29 cellular contexts compared by ENCODE assay signal in genomic region chr6:100862063-100862462, GRCh38.
"Had no signal": no experiment of that assay in that cellular context is flagged by ENCODE, and none has a peak within 500 bp of the region (broad histone marks: within the 10 kb centered on the region; RNA-seq: fewer than 3 reads in every experiment).

No MANE protein-coding gene starts in this region.

- H3K4me1 Mint-ChIP-seq: stimulated activated effector memory CD8-positive, alpha-beta T cell treated with anti-CD3 and anti-CD28 coated beads, Interleukin-12 subunit alpha, Interleukin-12 subunit beta, amount 100 ng/mL, for 72 hours; stimulated activated memory B cell treated with anti-CD40 and anti-IgM and Interleukin-4, amounts not matched to agents 10 μg/mL and 1 μg/mL and 100 μg/mL, for 72 hours; stimulated activated naive B cell treated with anti-CD40 and anti-IgM and Interleukin-4, amounts not matched to agents 10 μg/mL and 1 μg/mL and 100 μg/mL, for 72 hours; stimulated activated naive CD8-positive, alpha-beta T cell treated with anti-CD3 and anti-CD28 coated beads, Interleukin-15, amount 100 ng/mL, for 72 hours had no signal

- H3K27ac Mint-ChIP-seq: stimulated activated effector memory CD8-positive, alpha-beta T cell treated with anti-CD3 and anti-CD28 coated beads, Interleukin-12 subunit alpha, Interleukin-12 subunit beta, amount 100 ng/mL, for 72 hours; stimulated activated memory B cell treated with anti-CD40 and anti-IgM and Interleukin-4, amounts not matched to agents 10 μg/mL and 1 μg/mL and 100 μg/mL, for 72 hours; stimulated activated naive B cell treated with anti-CD40 and anti-IgM and Interleukin-4, amounts not matched to agents 10 μg/mL and 1 μg/mL and 100 μg/mL, for 72 hours; stimulated activated naive CD8-positive, alpha-beta T cell treated with anti-CD3 and anti-CD28 coated beads, Interleukin-15, amount 100 ng/mL, for 72 hours; stimulated activated naive CD8-positive, alpha-beta T cell treated with anti-CD3 and anti-CD28 coated beads, Interleukin-15, Interleukin-2, amounts not matched to agents 100 ng/mL and 50 ng/mL, for 24 hours; type B pancreatic cell had no signal

- H3K36me3 ChIP-seq: thyroid gland, uterus had no signal

- H3K27me3 ChIP-seq: stomach, suprapubic skin, testis, thyroid gland, tibial artery, tibial nerve, transverse colon, upper lobe of left lung, upper lobe of right lung, uterus, vagina had no signal

- DNase-seq: stimulated activated CD4-positive, alpha-beta T cell treated with anti-CD3 and anti-CD28 coated beads, Interleukin-2, amount 100 ng/mL, for 48 hours; stimulated activated CD4-positive, alpha-beta T cell treated with anti-CD3 and anti-CD28 coated beads, Interleukin-4, amount 100 ng/mL, for 1 hour; stimulated activated CD4-positive, alpha-beta T cell treated with anti-CD3 and anti-CD28 coated beads, Interleukin-4, amount 100 ng/mL, for 24 hours; stimulated activated CD4-positive, alpha-beta T cell treated with anti-CD3 and anti-CD28 coated beads, Interleukin-4, amount 100 ng/mL, for 4 hours; stimulated activated CD8-positive, alpha-beta memory T cell treated with anti-CD3 and anti-CD28 coated beads, Interleukin-4, amount 100 ng/mL, for 48 hours; stimulated activated naive B cell treated with anti-CD40 and anti-IgM and Interleukin-4, amounts not matched to agents 10 μg/mL and 1 μg/mL and 100 μg/mL, for 72 hours; stimulated activated naive CD4-positive, alpha-beta T cell; stimulated activated naive CD4-positive, alpha-beta T cell treated with Interleukin-2 at 50 U/mL for 16 hours; stimulated activated naive CD8-positive, alpha-beta T cell treated with anti-CD3 and anti-CD28 coated beads, Interleukin-15, amount 100 ng/mL, for 72 hours; stimulated activated naive CD8-positive, alpha-beta T cell treated with anti-CD3 and anti-CD28 coated beads, Interleukin-15, Interleukin-2, amounts not matched to agents 100 U/mL and 50 U/mL, for 24 hours; stomach; substantia nigra; testis; thyroid gland; tibial artery; transverse colon; trophoblast cell; upper lobe of left lung; upper lobe of right lung; uterus had no signal

- ATAC-seq: stimulated activated effector memory CD8-positive, alpha-beta T cell treated with anti-CD3 and anti-CD28 coated beads, Interleukin-12 subunit alpha, Interleukin-12 subunit beta, amount 100 ng/mL, for 72 hours; stimulated activated memory B cell treated with anti-CD40 and anti-IgM and Interleukin-4, amounts not matched to agents 10 μg/mL and 1 μg/mL and 100 μg/mL, for 72 hours; stimulated activated naive B cell treated with anti-CD40 and anti-IgM and Interleukin-4, amounts not matched to agents 10 μg/mL and 1 μg/mL and 100 μg/mL, for 72 hours; stimulated activated naive CD8-positive, alpha-beta T cell treated with anti-CD3 and anti-CD28 coated beads, Interleukin-15, amount 100 ng/mL, for 72 hours; stimulated activated naive CD8-positive, alpha-beta T cell treated with anti-CD3 and anti-CD28 coated beads, Interleukin-15, Interleukin-2, amounts not matched to agents 100 U/mL and 50 U/mL, for 24 hours; upper lobe of right lung had no signal

- H3K9me3 ChIP-seq: suprapubic skin, testis, thoracic aorta, thyroid gland, tibial artery, transverse colon, upper lobe of left lung, upper lobe of right lung, uterus, vagina had no signal

- H3K4me3 Mint-ChIP-seq: stimulated activated effector memory CD8-positive, alpha-beta T cell treated with anti-CD3 and anti-CD28 coated beads, Interleukin-12 subunit alpha, Interleukin-12 subunit beta, amount 100 ng/mL, for 72 hours; stimulated activated memory B cell treated with anti-CD40 and anti-IgM and Interleukin-4, amounts not matched to agents 10 μg/mL and 1 μg/mL and 100 μg/mL, for 72 hours; stimulated activated naive B cell treated with anti-CD40 and anti-IgM and Interleukin-4, amounts not matched to agents 10 μg/mL and 1 μg/mL and 100 μg/mL, for 72 hours; stimulated activated naive CD8-positive, alpha-beta T cell treated with anti-CD3 and anti-CD28 coated beads, Interleukin-15, amount 100 ng/mL, for 72 hours; stimulated activated naive CD8-positive, alpha-beta T cell treated with anti-CD3 and anti-CD28 coated beads, Interleukin-15, Interleukin-2, amounts not matched to agents 100 ng/mL and 50 ng/mL, for 24 hours; type B pancreatic cell had no signal

- H3K4me3 ChIP-seq: stomach, suprapubic skin, testis, thoracic aorta, thyroid gland, tibial artery, tibial nerve, transverse colon, upper lobe of left lung, upper lobe of right lung, uterus, vagina had no signal

- FAIRE-seq: urothelium cell line had no signal

- H3K27ac ChIP-seq: stomach, suprapubic skin, testis, thoracic aorta, thyroid gland, tibial artery, tibial nerve, transverse colon, upper lobe of left lung, upper lobe of right lung, uterus, vagina had no signal

- H3K27me3 Mint-ChIP-seq: stimulated activated memory B cell treated with anti-CD40 and anti-IgM and Interleukin-4, amounts not matched to agents 10 μg/mL and 1 μg/mL and 100 μg/mL, for 72 hours; stimulated activated naive B cell treated with anti-CD40 and anti-IgM and Interleukin-4, amounts not matched to agents 10 μg/mL and 1 μg/mL and 100 μg/mL, for 72 hours; stimulated activated naive CD8-positive, alpha-beta T cell treated with anti-CD3 and anti-CD28 coated beads, Interleukin-15, amount 100 ng/mL, for 72 hours; stimulated activated naive CD8-positive, alpha-beta T cell treated with anti-CD3 and anti-CD28 coated beads, Interleukin-15, Interleukin-2, amounts not matched to agents 100 ng/mL and 50 ng/mL, for 24 hours; type B pancreatic cell had no signal

- H3K4me1 ChIP-seq: stomach, suprapubic skin, testis, thyroid gland, tibial artery, tibial nerve, transverse colon, upper lobe of left lung, upper lobe of right lung, uterus, vagina had no signal
